ENCODE assay signal across 7 cellular contexts in genomic region chr21:36976882-36977651, GRCh38. TPM values are rescaled to one million over a fixed set of nuclear protein-coding genes. Genes with fewer than 3 reads are reported as not detected.
A peak's percentile ranks its signal among the peaks of the same experiment; 100 is the strongest.
DNase-seq lines count a peak whose midpoint lies in the region; ATAC-seq, FAIRE-seq and TF ChIP-seq lines count a peak whose summit lies in the region.

No MANE protein-coding gene starts in this region.

- peak; percentile 50 for ATAC-seq in GM21381 (IDR thresholded peaks at IDR 0.05; ENCODE audit: unreplicated experiment)
- peak; percentile 66 for ATAC-seq in PC-3
- peak; percentile 63 to 73 for ATAC-seq in stimulated activated naive B cell treated with anti-CD40 and anti-IgM and Interleukin-4, amounts not matched to agents 10 μg/mL and 1 μg/mL and 100 μg/mL, for 72 hours (replicated peaks)

- no peaks in the 10 kb centered on the region for H4K20me1 ChIP-seq in PC-3 (ENCODE audit: low read length)

- CTCF ChIA-PET in PC-3 (lab: Charles Lee): interaction anchor here (0.5 to 1.9 kb wide), 17 partner anchors 9 to 557 kb away, joined by 3 to 47 read pairs (median 5); partner anchors contain the start of gene HLCS

- TF ChIP-seq CTCF in PC-3 (conservative IDR thresholded peaks at IDR 0.05; ENCODE audit: low read depth, low read length): peak; percentile 98

- H3K27me3 Mint-ChIP-seq in stimulated activated naive B cell treated with anti-CD40 and anti-IgM and Interleukin-4, amounts not matched to agents 10 μg/mL and 1 μg/mL and 100 μg/mL, for 72 hours: peaks cover 5 to 7% of the 10 kb centered on the region in 2 donors

- peaks cover 28% of the 10 kb centered on the region for H3K4me1 ChIP-seq in PC-3 (ENCODE audit: insufficient read depth, low read length)

- peak overlapping the region; percentile 15 for H2AFZ ChIP-seq in PC-3 (ENCODE audit: low read length)

- H3K4me1 Mint-ChIP-seq in stimulated activated naive B cell treated with anti-CD40 and anti-IgM and Interleukin-4, amounts not matched to agents 10 μg/mL and 1 μg/mL and 100 μg/mL, for 72 hours: peaks cover 18 to 41% of the 10 kb centered on the region in 2 donors

- peak; percentile 41 for FAIRE-seq in islet of Langerhans (lab: Jason Lieb, UNC)

- DNase-seq in G401 (ENCODE audit: low spot score): peak; percentile 75
- peak; percentile 44 for DNase-seq in Jurkat, Clone E6-1 (ENCODE audit: low read depth, low spot score)
- DNase-seq in PC-3: peak; percentile 96
- peak; percentile 85 for DNase-seq in astrocyte of the hippocampus (ENCODE audit: low read depth, low spot score)
- DNase-seq in stimulated activated naive B cell treated with anti-CD40 and anti-IgM and Interleukin-4, amounts not matched to agents 10 μg/mL and 1 μg/mL and 100 μg/mL, for 72 hours: no peak

- no peaks in the 10 kb centered on the region for H3K9me2 ChIP-seq in PC-3 (replicated peaks; ENCODE audit: low read length)

- POLR2A ChIA-PET in PC-3 (lab: Charles Lee; ENCODE audit: unreplicated experiment): interaction anchor here (0.5 to 0.6 kb wide), 7 partner anchors 11 to 517 kb away, joined by 3 to 6 read pairs (median 3); partner anchors contain the start of genes HLCS and RIPPLY3

- no peaks in the 10 kb centered on the region for H3K9me3 ChIP-seq in PC-3 (ENCODE audit: low read length)

- peak overlapping the region; percentile 7 for H3K9ac ChIP-seq in PC-3 (ENCODE audit: low read length)

- H3K9me3 Mint-ChIP-seq in stimulated activated naive B cell treated with anti-CD40 and anti-IgM and Interleukin-4, amounts not matched to agents 10 μg/mL and 1 μg/mL and 100 μg/mL, for 72 hours: no peaks in the 10 kb centered on the region

- H3K4me2 ChIP-seq in PC-3 (ENCODE audit: low read length): peak overlapping the region; percentile 72

- intact Hi-C loops in PC-3 (cut with micrococcal nuclease): loop anchor here (1.0 kb wide), 4 partner anchors 11 to 110 kb away; no protein-coding TSS in a partner anchor

- H3K27ac ChIP-seq in PC-3 (ENCODE audit: low read length): peak overlapping the region; percentile 76

- H3K36me3 Mint-ChIP-seq in stimulated activated naive B cell treated with anti-CD40 and anti-IgM and Interleukin-4, amounts not matched to agents 10 μg/mL and 1 μg/mL and 100 μg/mL, for 72 hours: no peaks in the 10 kb centered on the region

- no peaks in the 10 kb centered on the region for H3F3A ChIP-seq in PC-3 (ENCODE audit: low read length, unreplicated experiment)

- H3K79me2 ChIP-seq in PC-3 (ENCODE audit: low read length): peaks cover 31% of the 10 kb centered on the region

- H3K36me3 ChIP-seq in PC-3 (ENCODE audit: low read depth, low read length): no peaks in the 10 kb centered on the region

- H3K4me3 Mint-ChIP-seq in stimulated activated naive B cell treated with anti-CD40 and anti-IgM and Interleukin-4, amounts not matched to agents 10 μg/mL and 1 μg/mL and 100 μg/mL, for 72 hours: peak overlapping the region in 1 of 2 donors; percentile 23

- H3K4me3 ChIP-seq in Jurkat, Clone E6-1 (ENCODE audit: low read length): no peak overlapping the region
- peak overlapping the region; percentile 29 for H3K4me3 ChIP-seq in PC-3 (ENCODE audit: low read length)

- H3K27me3 ChIP-seq in PC-3 (ENCODE audit: low read length): no peaks in the 10 kb centered on the region

- in situ Hi-C loops in G401 (cut with HindIII; ENCODE audit: low sequenced_read_pairs): no loop called here

- H3K27ac Mint-ChIP-seq in stimulated activated naive B cell treated with anti-CD40 and anti-IgM and Interleukin-4, amounts not matched to agents 10 μg/mL and 1 μg/mL and 100 μg/mL, for 72 hours: no peak overlapping the region

- BruUV-seq in PC-3 (replicated peaks; lab: Mats Ljungman, UMichigan): no TSS peak

RNA-seq across cellular contexts. Expression of gene HLCS, which starts 10.6 kb away (rescaled TPM):
- 6.0 and 18.9 TPM in 2 replicates for total RNA-seq in G401 (2014; rRNA removed; shearing (Covaris generic))
- polyA plus RNA-seq in Jurkat, Clone E6-1 (2012; ENCODE audit: insufficient read depth, insufficient read length): 13.7 TPM
- 31.7 and 44.1 TPM in 2 replicates for total RNA-seq in PC-3 (2014; rRNA removed)

RNA-seq across cellular contexts. Expression of gene RIPPLY3, which starts 29.4 kb away (rescaled TPM):
- total RNA-seq in G401 (2014; rRNA removed; shearing (Covaris generic)): not detected in 2 replicates
- polyA plus RNA-seq in Jurkat, Clone E6-1 (2012; ENCODE audit: insufficient read depth, insufficient read length): not detected
- total RNA-seq in PC-3 (2014; rRNA removed): 10.0 and 11.4 TPM in 2 replicates

Comparison
In these comparisons a context has a peak if more than half of its experiments do, and no peak if none do; other contexts are left out.
1. RNA of gene RIPPLY3, which starts 29.4 kb away (total RNA-seq): 10.0 to 11.4 TPM in PC-3; not detected in G401; every median in the first group is over 10 times any median in the second.
2. Peak in every context shown above with its lines, with median percentiles within 50 percentile points of each other: ATAC-seq.